In the genomic region with DNA sequence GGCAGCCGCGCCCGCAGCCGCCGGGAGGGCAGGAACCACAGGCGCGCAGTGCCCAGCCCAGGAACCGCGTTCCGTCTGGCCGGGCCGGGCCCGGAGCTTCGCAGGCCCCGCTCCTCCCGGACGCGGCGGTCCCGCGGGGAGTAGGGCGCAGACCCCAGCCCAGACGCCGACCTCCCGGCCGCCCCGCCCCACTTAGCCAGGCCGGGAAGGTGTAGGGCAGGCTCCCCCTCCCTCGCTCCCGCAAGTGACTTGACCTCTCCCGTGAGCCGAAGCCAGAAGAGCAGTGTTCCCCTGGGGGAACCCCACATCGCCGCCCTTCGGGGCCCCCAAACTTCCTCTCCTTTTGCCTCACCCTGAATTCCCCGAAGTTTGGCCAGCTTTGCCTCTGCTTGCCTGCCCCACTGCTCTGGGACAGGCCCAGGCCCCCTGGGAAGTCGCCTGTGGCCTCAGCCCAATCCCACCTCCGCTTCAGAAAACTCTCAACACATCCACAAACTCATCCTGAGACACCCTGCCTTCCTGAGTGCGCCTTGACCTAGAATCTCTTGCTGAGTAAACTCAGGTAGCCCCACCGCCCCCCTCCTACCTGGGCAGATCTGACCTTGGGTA, we compare ENCODE assay signal across 8 cellular contexts. TPM values are rescaled to one million over a fixed set of nuclear protein-coding genes. Genes with fewer than 3 reads are reported as not detected.
DNase-seq lines count a peak whose midpoint lies in the region; ATAC-seq and TF ChIP-seq lines count a peak whose summit lies in the region.

No MANE protein-coding gene starts in this region.

- ATAC-seq in activated CD4-positive, alpha-beta T cell treated with anti-CD3 and anti-CD28 coated beads for 36 hours: peak; percentile 1
- peak; percentile 1 for ATAC-seq in stimulated activated effector memory CD8-positive, alpha-beta T cell treated with anti-CD3 and anti-CD28 coated beads, Interleukin-12 subunit alpha, Interleukin-12 subunit beta, amount 100 ng/mL, for 72 hours
- ATAC-seq in HG03097 (IDR thresholded peaks at IDR 0.05; ENCODE audit: low FRiP score, unreplicated experiment) (no peak), GM18517 (IDR thresholded peaks at IDR 0.05; ENCODE audit: unreplicated experiment) (no peak)

- peaks cover 30% of the 10 kb centered on the region for H3K4me1 Mint-ChIP-seq in activated CD4-positive, alpha-beta T cell treated with anti-CD3 and anti-CD28 coated beads for 36 hours
- peaks cover 15% of the 10 kb centered on the region for H3K4me1 Mint-ChIP-seq in endodermal cell
- H3K4me1 Mint-ChIP-seq in stimulated activated effector memory CD8-positive, alpha-beta T cell treated with anti-CD3 and anti-CD28 coated beads, Interleukin-12 subunit alpha, Interleukin-12 subunit beta, amount 100 ng/mL, for 72 hours: peaks cover 51% of the 10 kb centered on the region

- H3K27me3 ChIP-seq in endodermal cell (ENCODE audit: control insufficient read depth, insufficient read depth, low read length, poor library complexity, severe bottlenecking): peaks cover 25% of the 10 kb centered on the region

- H3K9me3 ChIP-seq in endodermal cell (ENCODE audit: control insufficient read depth, low read length): no peaks in the 10 kb centered on the region

- H3K36me3 Mint-ChIP-seq in activated CD4-positive, alpha-beta T cell treated with anti-CD3 and anti-CD28 coated beads for 36 hours (ENCODE audit: low read depth): no peaks in the 10 kb centered on the region
- H3K36me3 Mint-ChIP-seq in endodermal cell (ENCODE audit: low read depth): no peaks in the 10 kb centered on the region
- H3K36me3 Mint-ChIP-seq in stimulated activated effector memory CD8-positive, alpha-beta T cell treated with anti-CD3 and anti-CD28 coated beads, Interleukin-12 subunit alpha, Interleukin-12 subunit beta, amount 100 ng/mL, for 72 hours: peaks cover 19% of the 10 kb centered on the region

- CTCF ChIA-PET in activated CD4-positive, alpha-beta T cell treated with anti-CD3 and anti-CD28 coated beads for 36 hours (lab: Charles Lee): interaction anchor here (0.9 to 1.1 kb wide), 3 partner anchors 51 to 62 kb away, joined by 3 read pairs; no protein-coding TSS in a partner anchor

- H3K4me1 ChIP-seq in endodermal cell (ENCODE audit: control insufficient read depth, insufficient read depth, low read length): no peaks in the 10 kb centered on the region

- intact Hi-C loops in activated CD4-positive, alpha-beta T cell treated with anti-CD3 and anti-CD28 coated beads for 36 hours (cut with DNase I, micrococcal nuclease): no loop called here

- H3K9me3 Mint-ChIP-seq in activated CD4-positive, alpha-beta T cell treated with anti-CD3 and anti-CD28 coated beads for 36 hours (ENCODE audit: low read depth): no peaks in the 10 kb centered on the region
- no peaks in the 10 kb centered on the region for H3K9me3 Mint-ChIP-seq in endodermal cell
- no peaks in the 10 kb centered on the region for H3K9me3 Mint-ChIP-seq in stimulated activated effector memory CD8-positive, alpha-beta T cell treated with anti-CD3 and anti-CD28 coated beads, Interleukin-12 subunit alpha, Interleukin-12 subunit beta, amount 100 ng/mL, for 72 hours

- H3K36me3 ChIP-seq in endodermal cell (ENCODE audit: control insufficient read depth, insufficient read depth, low read length): no peaks in the 10 kb centered on the region

- DNase-seq in activated CD4-positive, alpha-beta T cell treated with anti-CD3 and anti-CD28 coated beads for 36 hours: peak; percentile 53
- no peak for DNase-seq in activated CD4-positive, alpha-beta T cell treated with anti-CD3 and anti-CD28 coated beads, Interleukin-2, amount 50 U/mL, for 1 hour
- DNase-seq in OCI-M1 (lab: John Stamatoyannopoulos, UW): peak; percentile 61
- peak; percentile 74 for DNase-seq in endodermal cell
- peak in 1 of 2 donors; percentile 66 for DNase-seq in stimulated activated effector memory CD8-positive, alpha-beta T cell treated with anti-CD3 and anti-CD28 coated beads, Interleukin-12 subunit alpha, Interleukin-12 subunit beta, amount 100 ng/mL, for 72 hours (ENCODE audit: low spot score in 2 of 2)
- no peak for DNase-seq in GF-D8 (lab: John Stamatoyannopoulos, UW)

- WGBS in endodermal cell (ENCODE audit: insufficient coverage in 1 of 2, insufficient read length in 1 of 2), 2 experiments: 11 to 18% methylated on average over 10 to 40 of the region's 40 CpGs

- H3K27ac ChIP-seq in endodermal cell (ENCODE audit: low read depth, low read length): no peak overlapping the region

- H3K4me3 ChIP-seq in endodermal cell (ENCODE audit: low read length): no peak overlapping the region

- POLR2A ChIA-PET in activated CD4-positive, alpha-beta T cell treated with anti-CD3 and anti-CD28 coated beads for 36 hours (lab: Charles Lee): no interaction called here

- peaks cover 5% of the 10 kb centered on the region for H3K27me3 Mint-ChIP-seq in activated CD4-positive, alpha-beta T cell treated with anti-CD3 and anti-CD28 coated beads for 36 hours
- H3K27me3 Mint-ChIP-seq in endodermal cell (ENCODE audit: insufficient read depth): peaks cover 54% of the 10 kb centered on the region

- TF ChIP-seq CTCF in endodermal cell (conservative IDR thresholded peaks at IDR 0.05): no peak

- peak overlapping the region; percentile 58 for H3K27ac Mint-ChIP-seq in activated CD4-positive, alpha-beta T cell treated with anti-CD3 and anti-CD28 coated beads for 36 hours
- no peak overlapping the region for H3K27ac Mint-ChIP-seq in endodermal cell
- peak overlapping the region; percentile 95 for H3K27ac Mint-ChIP-seq in stimulated activated effector memory CD8-positive, alpha-beta T cell treated with anti-CD3 and anti-CD28 coated beads, Interleukin-12 subunit alpha, Interleukin-12 subunit beta, amount 100 ng/mL, for 72 hours

- H3K9ac ChIP-seq in endodermal cell (ENCODE audit: extremely low read depth, low read length, poor library complexity, severe bottlenecking): no peak overlapping the region

- H3K4me3 Mint-ChIP-seq in activated CD4-positive, alpha-beta T cell treated with anti-CD3 and anti-CD28 coated beads for 36 hours: peak overlapping the region; percentile 76
- H3K4me3 Mint-ChIP-seq in endodermal cell: peak overlapping the region; percentile 58
- H3K4me3 Mint-ChIP-seq in stimulated activated effector memory CD8-positive, alpha-beta T cell treated with anti-CD3 and anti-CD28 coated beads, Interleukin-12 subunit alpha, Interleukin-12 subunit beta, amount 100 ng/mL, for 72 hours: peak overlapping the region; percentile 96

RNA-seq across cellular contexts. Expression of a gene that starts 0.5 kb away (rescaled TPM):
- total RNA-seq in activated CD4-positive, alpha-beta T cell treated with anti-CD3 and anti-CD28 coated beads for 36 hours: 10 to 100 TPM; 17.3 to 22.0 TPM
- total RNA-seq in endodermal cell: 10 to 100 TPM; 39.6 to 50.7 TPM
- polyA plus RNA-seq in endodermal cell (2013, experiment 1 of 2): 44.8 TPM
- polyA plus RNA-seq in endodermal cell (2013, experiment 2 of 2): 45.4 TPM

Comparison
In these comparisons a context has a peak if more than half of its experiments do, and no peak if none do; other contexts are left out.
1. DNase-seq: peak in activated CD4-positive, alpha-beta T cell treated with anti-CD3 and anti-CD28 coated beads for 36 hours (single experiment), OCI-M1 (single experiment) and endodermal cell (single experiment); none in activated CD4-positive, alpha-beta T cell treated with anti-CD3 and anti-CD28 coated beads, Interleukin-2, amount 50 U/mL, for 1 hour (single experiment) and GF-D8 (single experiment).
2. ATAC-seq: peak in activated CD4-positive, alpha-beta T cell treated with anti-CD3 and anti-CD28 coated beads for 36 hours (single experiment) and stimulated activated effector memory CD8-positive, alpha-beta T cell treated with anti-CD3 and anti-CD28 coated beads, Interleukin-12 subunit alpha, Interleukin-12 subunit beta, amount 100 ng/mL, for 72 hours (single experiment); none in HG03097 (single experiment) and GM18517 (single experiment).
3. Peak in every context shown above with its lines, with median percentiles within 50 percentile points of each other: H3K4me3 Mint-ChIP-seq.